ENCODE assay signal across 29 cellular contexts in the genomic region with DNA sequence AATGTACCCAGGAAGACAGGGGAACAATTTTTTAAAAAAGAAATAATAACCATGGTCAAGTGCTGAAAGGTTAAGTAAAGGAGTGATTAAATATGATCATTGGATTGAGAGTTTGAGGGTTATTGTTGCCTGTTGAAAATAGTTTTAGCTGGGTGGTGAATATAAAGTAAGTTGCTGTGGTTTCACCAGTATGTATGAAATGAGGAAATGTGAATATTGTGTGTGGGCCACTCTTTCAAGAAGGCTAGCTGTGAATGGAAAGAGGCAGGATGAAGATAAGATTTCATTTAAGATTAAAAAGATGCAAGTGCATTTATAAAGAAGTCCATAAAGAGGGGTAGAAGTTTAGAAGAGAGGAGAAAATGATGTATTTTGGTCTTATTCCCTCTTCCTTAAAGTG. TPM values are rescaled to one million over a fixed set of nuclear protein-coding genes. Genes with fewer than 3 reads are reported as not detected.
DNase-seq lines count a peak whose midpoint lies in the region; ATAC-seq, FAIRE-seq and TF ChIP-seq lines count a peak whose summit lies in the region.
"Had no signal": no experiment of that assay in that cellular context is flagged by ENCODE, and none has a peak within 500 bp of the region (broad histone marks: within the 10 kb centered on the region; RNA-seq: fewer than 3 reads in every experiment).

No MANE protein-coding gene starts in this region.

- no peaks in the 10 kb centered on the region for H3K36me3 Mint-ChIP-seq in astrocyte (ENCODE audit: low read depth, unreplicated experiment)
- H3K36me3 Mint-ChIP-seq: mesothelial cell of epicardium; natural killer cell; stimulated activated effector memory CD8-positive, alpha-beta T cell treated with anti-CD3 and anti-CD28 coated beads, Interleukin-12 subunit alpha, Interleukin-12 subunit beta, amount 100 ng/mL, for 72 hours had no signal

- no peaks in the 10 kb centered on the region for H3K9me3 Mint-ChIP-seq in astrocyte (ENCODE audit: unreplicated experiment)
- H3K9me3 Mint-ChIP-seq: activated CD4-positive, alpha-beta memory T cell treated with anti-CD3 and anti-CD28 coated beads, Interleukin-2, amount 10 ng/mL, durations not matched to agents 7 days and 5 days; mesothelial cell of epicardium; stimulated activated effector memory CD8-positive, alpha-beta T cell treated with anti-CD3 and anti-CD28 coated beads, Interleukin-12 subunit alpha, Interleukin-12 subunit beta, amount 100 ng/mL, for 72 hours had no signal

- peaks cover 20% of the 10 kb centered on the region for H3K4me1 Mint-ChIP-seq in astrocyte (ENCODE audit: low read depth, unreplicated experiment)
- H3K4me1 Mint-ChIP-seq: activated CD4-positive, alpha-beta memory T cell treated with anti-CD3 and anti-CD28 coated beads, Interleukin-2, amount 10 ng/mL, durations not matched to agents 7 days and 5 days; natural killer cell; stimulated activated effector memory CD8-positive, alpha-beta T cell treated with anti-CD3 and anti-CD28 coated beads, Interleukin-12 subunit alpha, Interleukin-12 subunit beta, amount 100 ng/mL, for 72 hours had no signal

- DNase-seq in EL: peak; percentile 13
- peak; percentile 15 to 35 for DNase-seq in Kasumi-1 (lab: John Stamatoyannopoulos, UW)
- peak; percentile 69 for DNase-seq in astrocyte (ENCODE audit: low read depth)
- peak; percentile 2 for DNase-seq in kidney glomerular epithelial cell (lab: John Stamatoyannopoulos, UW)
- no peak for DNase-seq in HAP-1 (ENCODE audit: low spot score in 2 of 2)
- DNase-seq in posterior vena cava (ENCODE audit: low spot score): no peak
- DNase-seq: activated CD4-positive, alpha-beta memory T cell treated with anti-CD3 and anti-CD28 coated beads, Interleukin-2, amount 10 ng/mL, durations not matched to agents 7 days and 5 days; activated CD4-positive, CD25-positive, alpha-beta regulatory T cell; activated gamma-delta T cell treated with Interleukin-2 at 50 U/mL for 16 hours; amygdala; C1 segment of cervical spinal cord; effector CD8-positive, alpha-beta T cell; MG63; natural killer cell; NCI-H187 treated with DMSO at 0.1 percent for 48 hours; NCI-H748 treated with DMSO at 0.1 percent for 48 hours; pancreas; SIG-M5; sigmoid colon; uterus had no signal

- peak overlapping the region; percentile 11 for H3K4me2 ChIP-seq in astrocyte (ENCODE audit: low read length)

- intact Hi-C loops in posterior vena cava (cut with DNase I): no loop called here

- H3K27ac Mint-ChIP-seq in astrocyte (ENCODE audit: unreplicated experiment): peak overlapping the region; percentile 70
- H3K27ac Mint-ChIP-seq: activated CD4-positive, alpha-beta memory T cell treated with anti-CD3 and anti-CD28 coated beads, Interleukin-2, amount 10 ng/mL, durations not matched to agents 7 days and 5 days; mesothelial cell of epicardium; natural killer cell; stimulated activated effector memory CD8-positive, alpha-beta T cell treated with anti-CD3 and anti-CD28 coated beads, Interleukin-12 subunit alpha, Interleukin-12 subunit beta, amount 100 ng/mL, for 72 hours had no signal

- peak overlapping the region; percentile 48 for H3K4me3 Mint-ChIP-seq in astrocyte (ENCODE audit: unreplicated experiment)
- H3K4me3 Mint-ChIP-seq: activated CD4-positive, alpha-beta memory T cell treated with anti-CD3 and anti-CD28 coated beads, Interleukin-2, amount 10 ng/mL, durations not matched to agents 7 days and 5 days; mesothelial cell of epicardium; natural killer cell; stimulated activated effector memory CD8-positive, alpha-beta T cell treated with anti-CD3 and anti-CD28 coated beads, Interleukin-12 subunit alpha, Interleukin-12 subunit beta, amount 100 ng/mL, for 72 hours had no signal

- TF ChIP-seq CTCF in astrocyte (IDR thresholded peaks at IDR 0.05; ENCODE audit: insufficient read depth, low read depth, low read length): no peak

- no peaks in the 10 kb centered on the region for H3K36me3 ChIP-seq in astrocyte (ENCODE audit: insufficient read depth, low read length)
- no peaks in the 10 kb centered on the region for H3K36me3 ChIP-seq in HAP-1 (replicated peaks)
- H3K36me3 ChIP-seq: gastroesophageal sphincter, MG63, pancreas, sigmoid colon, suprapubic skin, uterus had no signal

- no peaks in the 10 kb centered on the region for H3K4me1 ChIP-seq in astrocyte (ENCODE audit: insufficient read depth, low read length)
- peaks cover 7% of the 10 kb centered on the region; the same call in 1 of the 2 replicates for H3K4me1 ChIP-seq in HAP-1
- H3K4me1 ChIP-seq: uterus had no signal

- H2AFZ ChIP-seq in astrocyte (ENCODE audit: low read depth, low read length): no peak overlapping the region

- H3K9ac ChIP-seq in astrocyte (ENCODE audit: low read length): no peak overlapping the region

- in situ Hi-C loops in HAP-1 (cut with MboI; ENCODE audit: low sequenced_read_pairs): no loop called here

- H3K79me2 ChIP-seq in astrocyte (ENCODE audit: insufficient read depth, low read length): no peaks in the 10 kb centered on the region

- no peak for ATAC-seq in GM19455 (IDR thresholded peaks at IDR 0.05; ENCODE audit: unreplicated experiment)
- no peak for ATAC-seq in HG03571 (IDR thresholded peaks at IDR 0.05; ENCODE audit: unreplicated experiment)
- ATAC-seq: gastroesophageal sphincter; HepG2; natural killer cell; pancreas; stimulated activated effector memory CD8-positive, alpha-beta T cell treated with anti-CD3 and anti-CD28 coated beads, Interleukin-12 subunit alpha, Interleukin-12 subunit beta, amount 100 ng/mL, for 72 hours had no signal

- H3K27me3 ChIP-seq in astrocyte (ENCODE audit: insufficient read depth, low read length) (no peaks in the 10 kb centered on the region), HAP-1 (ENCODE audit: low read depth) (no peaks in the 10 kb centered on the region)
- H3K27me3 ChIP-seq: gastroesophageal sphincter, MG63, pancreas, sigmoid colon, suprapubic skin, uterus had no signal

- FAIRE-seq in astrocyte (lab: Jason Lieb, UNC): no peak
- FAIRE-seq: D721Med, HepG2, pancreas had no signal

- no peak overlapping the region for H3K27ac ChIP-seq in astrocyte (ENCODE audit: low read depth, low read length)
- H3K27ac ChIP-seq: gastroesophageal sphincter, pancreas, sigmoid colon, suprapubic skin, uterus had no signal

- H3K9me3 ChIP-seq in astrocyte (ENCODE audit: insufficient read depth, low read depth, low read length): no peaks in the 10 kb centered on the region
- H3K9me3 ChIP-seq in HAP-1: no peaks in the 10 kb centered on the region
- H3K9me3 ChIP-seq: gastroesophageal sphincter, pancreas, sigmoid colon, suprapubic skin, uterus had no signal

- H3K4me3 ChIP-seq in astrocyte (ENCODE audit: insufficient read depth, low read depth, low read length) (no peak overlapping the region), HAP-1 (no peak overlapping the region)
- H3K4me3 ChIP-seq: gastroesophageal sphincter, MG63, pancreas, sigmoid colon, suprapubic skin, uterus had no signal

- no peaks in the 10 kb centered on the region for H3K27me3 Mint-ChIP-seq in astrocyte (ENCODE audit: low read depth, unreplicated experiment)
- H3K27me3 Mint-ChIP-seq: activated CD4-positive, alpha-beta memory T cell treated with anti-CD3 and anti-CD28 coated beads, Interleukin-2, amount 10 ng/mL, durations not matched to agents 7 days and 5 days had no signal

- H4K20me1 ChIP-seq in astrocyte (ENCODE audit: insufficient read depth, low read length): no peaks in the 10 kb centered on the region

RNA-seq across cellular contexts. Expression of a gene that starts 53.8 kb away (rescaled TPM):
- 33.4 and 39.4 TPM in 2 replicates for total RNA-seq in astrocyte
- total RNA-seq in posterior vena cava: 10 to 100 TPM; 25.9 to 63.2 TPM
- total RNA-seq: activated CD4-positive, alpha-beta memory T cell treated with anti-CD3 and anti-CD28 coated beads, Interleukin-2, amount 10 ng/mL, durations not matched to agents 7 days and 5 days; HepG2; natural killer cell; T-helper 2 cell treated with Interferon-gamma antibody and Interleukin-4, amounts not matched to agents 100 ng/mL and 5 ng/mL, for 36 hours had no signal

Comparison
In these comparisons a context has a peak if more than half of its experiments do, and no peak if none do; other contexts are left out.
1. DNase-seq: peak in EL (single experiment), Kasumi-1 (2 of 2), astrocyte (single experiment) and kidney glomerular epithelial cell (single experiment); none in HAP-1 (0 of 2) and posterior vena cava (single experiment).